ENCODE assay signal across 17 cellular contexts in the genomic region with DNA sequence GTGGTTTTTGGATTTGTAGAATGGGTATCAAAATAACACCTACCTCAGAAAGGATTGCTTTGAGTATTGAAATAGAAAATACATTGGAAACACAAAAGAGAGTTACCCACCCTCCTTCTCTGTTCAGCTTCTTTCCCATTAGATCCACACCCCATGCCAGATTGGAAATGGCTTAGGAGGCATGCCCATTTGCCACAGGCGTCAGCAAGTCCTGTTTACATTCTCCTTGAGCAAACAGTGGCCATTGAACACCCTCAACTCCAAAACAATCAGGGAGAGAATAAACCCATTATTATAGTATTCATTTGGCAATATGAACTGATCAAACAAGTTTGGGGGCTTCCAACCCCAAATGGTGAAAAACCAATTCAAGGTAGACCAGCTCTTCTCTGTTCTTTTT. TPM values are rescaled to one million over a fixed set of nuclear protein-coding genes. Genes with fewer than 3 reads are reported as not detected.
DNase-seq lines count a peak whose midpoint lies in the region; ATAC-seq, FAIRE-seq and TF ChIP-seq lines count a peak whose summit lies in the region.
"Had no signal": no experiment of that assay in that cellular context is flagged by ENCODE, and none has a peak within 500 bp of the region (broad histone marks: within the 10 kb centered on the region; RNA-seq: fewer than 3 reads in every experiment).

No MANE protein-coding gene starts in this region.

- BruUV-seq in Caco-2 (replicated peaks; lab: Mats Ljungman, UMichigan), result no TSS peak

- no peak overlapping the region for H3K27ac Mint-ChIP-seq in Caco-2 (ENCODE audit: unreplicated experiment)
- H3K27ac Mint-ChIP-seq: natural killer cell treated with Interleukin-12 subunit alpha and Interleukin-12 subunit beta and Interleukin-15 and Interleukin-18, amount 100 ng/mL, for 72 hours had no signal

- CTCF ChIA-PET in Caco-2 (lab: Charles Lee), result interaction anchor here (0.9 kb wide), 1 partner anchor 16 kb away, joined by 3 read pairs; no protein-coding TSS in a partner anchor

- FAIRE-seq in GM19239 (lab: Jason Lieb, UNC), result no peak
- FAIRE-seq: colon had no signal

- intact Hi-C loops in colonic mucosa (cut with DNase I) (no loop called here), Caco-2 (cut with micrococcal nuclease; ENCODE audit: unreplicated experiment) (no loop called here)

- DNase-seq in COR-L47 (lab: John Stamatoyannopoulos, UW), result peak; percentile 82
- DNase-seq in NCI-H1092 (lab: John Stamatoyannopoulos, UW), result peak; percentile 69
- peak; percentile 77 to 90 for DNase-seq in NCI-H526 (lab: John Stamatoyannopoulos, UW)
- peak; percentile 68 for DNase-seq in colonic mucosa
- no peak for DNase-seq in Caco-2
- DNase-seq in GM19239 (ENCODE audit: insufficient read length, low spot score), result no peak
- DNase-seq: activated CD4-positive, CD25-positive, alpha-beta regulatory T cell; aorta; DMS79 treated with DMSO at 0.1 percent for 48 hours; NCI-H187 treated with DMSO at 0.1 percent for 48 hours; SHP77 had no signal

- POLR2A ChIA-PET in Caco-2 (lab: Charles Lee), result no interaction called here

- TF ChIP-seq CTCF in colonic mucosa (IDR thresholded peaks at IDR 0.05) (no peak), Caco-2 (IDR thresholded peaks at IDR 0.05; ENCODE audit: insufficient read depth in 1 of 2, low read depth in 1 of 2, low read length in 1 of 2, severe bottlenecking in 1 of 2, unreplicated experiment in 1 of 2) (no peak)

- H3K4me3 ChIP-seq in colonic mucosa (no peak overlapping the region), Caco-2 (ENCODE audit: low read depth, low read length) (no peak overlapping the region)
- H3K4me3 ChIP-seq: BLaER1 had no signal

- no peak overlapping the region for H3K4me3 Mint-ChIP-seq in Caco-2 (ENCODE audit: unreplicated experiment)
- H3K4me3 Mint-ChIP-seq: natural killer cell treated with Interleukin-12 subunit alpha and Interleukin-12 subunit beta and Interleukin-15 and Interleukin-18, amount 100 ng/mL, for 72 hours; T-helper 1 cell treated with Interleukin-12 subunit alpha and Interleukin-12 subunit beta and Interleukin-4 antibody, amounts not matched to agents 30 μg/mL and 1 μg/mL, for 36 hours had no signal

- no peaks in the 10 kb centered on the region for H3K9me3 Mint-ChIP-seq in Caco-2 (ENCODE audit: unreplicated experiment)
- H3K9me3 Mint-ChIP-seq: natural killer cell treated with Interleukin-12 subunit alpha and Interleukin-12 subunit beta and Interleukin-15 and Interleukin-18, amount 100 ng/mL, for 72 hours; T-helper 1 cell treated with Interleukin-12 subunit alpha and Interleukin-12 subunit beta and Interleukin-4 antibody, amounts not matched to agents 30 μg/mL and 1 μg/mL, for 36 hours had no signal

- H3K36me3 ChIP-seq in colonic mucosa (no peaks in the 10 kb centered on the region), Caco-2 (ENCODE audit: control insufficient read depth, insufficient read depth, low read length) (no peaks in the 10 kb centered on the region)
- H3K36me3 ChIP-seq: BLaER1 had no signal

- H3K9me3 ChIP-seq in colonic mucosa, result no peaks in the 10 kb centered on the region
- no peaks in the 10 kb centered on the region for H3K9me3 ChIP-seq in Caco-2
- H3K9me3 ChIP-seq: BLaER1 had no signal

- H3K4me1 ChIP-seq in colonic mucosa (peaks cover 7% of the 10 kb centered on the region), Caco-2 (no peaks in the 10 kb centered on the region; the same call in 1 of the 2 replicates)

- H3K4me1 Mint-ChIP-seq in Caco-2 (ENCODE audit: low read depth, unreplicated experiment), result no peaks in the 10 kb centered on the region

- no peak for ATAC-seq in HG03342 (IDR thresholded peaks at IDR 0.05; ENCODE audit: unreplicated experiment)
- ATAC-seq: natural killer cell treated with Interleukin-12 subunit alpha and Interleukin-12 subunit beta and Interleukin-15 and Interleukin-18, amount 100 ng/mL, for 72 hours had no signal

- H3K27me3 ChIP-seq in colonic mucosa (no peaks in the 10 kb centered on the region), Caco-2 (replicated peaks; ENCODE audit: control insufficient read depth, insufficient read depth, low read length) (no peaks in the 10 kb centered on the region)

- H3K36me3 Mint-ChIP-seq in Caco-2 (ENCODE audit: insufficient read depth, unreplicated experiment), result peaks cover 10% of the 10 kb centered on the region
- H3K36me3 Mint-ChIP-seq: natural killer cell treated with Interleukin-12 subunit alpha and Interleukin-12 subunit beta and Interleukin-15 and Interleukin-18, amount 100 ng/mL, for 72 hours had no signal

- H3K27me3 Mint-ChIP-seq in Caco-2 (ENCODE audit: insufficient read depth, unreplicated experiment), result no peaks in the 10 kb centered on the region

- peak overlapping the region in 1 of 2 donors; percentile 44 for H3K9ac ChIP-seq in colonic mucosa (ENCODE audit: low read depth in 2 of 2, low read length in 2 of 2)
- H3K9ac ChIP-seq: BLaER1, KMS-11 had no signal

- peak overlapping the region; percentile 55 for H3K27ac ChIP-seq in colonic mucosa
- H3K27ac ChIP-seq: BLaER1, KMS-11 had no signal

RNA-seq across cellular contexts. Expression of a gene that starts 2.4 kb away (rescaled TPM):
- total RNA-seq in colonic mucosa, result 100 to 1,000 TPM; 110 to 163 TPM
- 0.75 and 1.6 TPM in 2 replicates for total RNA-seq in Caco-2 (2022)

RNA-seq across cellular contexts. Expression of a gene that starts 25.7 kb away (rescaled TPM):
- total RNA-seq in colonic mucosa, result 10 to 100 TPM; 26.0 to 53.6 TPM
- 21.8 and 23.5 TPM in 2 replicates for total RNA-seq in Caco-2 (2022)

RNA-seq across cellular contexts. Expression of a gene that starts 40.5 kb away (rescaled TPM):
- total RNA-seq in colonic mucosa (10 to 100 TPM; 49.4 to 50.9 TPM), Caco-2 (2022) (21.9 and 25.1 TPM in 2 replicates)

Comparison
In these comparisons a context has a peak if more than half of its experiments do, and no peak if none do; other contexts are left out.
1. DNase-seq: peak in COR-L47 (single experiment), NCI-H1092 (single experiment), NCI-H526 (2 of 2) and colonic mucosa (single experiment); none in Caco-2 (0 of 2) and GM19239 (single experiment).
2. RNA of a gene that starts 2.4 kb away (total RNA-seq): 110 to 163 TPM in colonic mucosa; 0.75 to 1.6 TPM in Caco-2; every median in the first group is over 10 times any median in the second.